ENCODE assay signal across 14 cellular contexts in the genomic region with DNA sequence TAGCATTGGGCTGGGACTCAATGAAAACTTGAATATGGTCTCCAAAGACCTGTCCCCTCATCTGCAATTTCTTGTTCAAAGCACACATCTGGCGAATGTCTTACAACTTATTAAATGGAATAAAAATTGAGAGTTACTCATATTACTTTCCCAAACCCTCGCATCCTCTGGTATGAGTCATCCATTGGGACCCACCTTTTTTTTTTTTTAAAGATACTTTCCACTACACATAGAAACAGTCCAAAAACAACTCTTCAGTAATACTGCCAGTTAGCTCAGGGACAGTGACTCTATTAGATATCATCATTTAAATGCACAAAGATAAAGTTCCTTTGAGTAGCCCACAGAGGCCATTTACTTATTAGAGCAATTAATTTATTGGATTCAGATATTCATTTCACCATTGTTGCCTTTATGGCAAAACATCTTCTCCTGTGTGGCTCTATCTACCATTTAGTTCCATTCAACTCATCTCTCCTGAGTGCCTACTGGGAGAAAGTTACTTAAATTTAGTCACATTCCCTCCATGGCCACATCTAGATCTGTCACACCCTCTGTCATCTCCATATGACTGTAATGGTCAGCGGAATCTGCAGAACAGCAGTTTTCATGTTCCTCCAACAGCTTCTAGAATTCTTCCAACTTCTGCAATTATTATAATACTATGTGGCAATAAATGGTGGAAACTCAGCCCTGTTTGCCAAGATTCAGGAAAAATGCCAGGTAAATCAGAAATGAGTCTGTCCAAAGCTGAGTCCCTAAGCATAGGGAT.
DNase-seq lines count a peak whose midpoint lies in the region; ATAC-seq and TF ChIP-seq lines count a peak whose summit lies in the region.
"Had no signal": no experiment of that assay in that cellular context is flagged by ENCODE, and none has a peak within 500 bp of the region (broad histone marks: within the 10 kb centered on the region; RNA-seq: fewer than 3 reads in every experiment).

No MANE protein-coding gene starts in this region.

- CTCF ChIA-PET in MCF 10A (lab: Yijun Ruan, JAX), result no interaction called here

- no peaks in the 10 kb centered on the region for H3K9me3 ChIP-seq in breast epithelium
- no peaks in the 10 kb centered on the region for H3K9me3 ChIP-seq in fibroblast of lung (ENCODE audit: control insufficient read depth, insufficient read depth, low read depth, low read length)
- H3K9me3 ChIP-seq in upper lobe of right lung, result no peaks in the 10 kb centered on the region
- H3K9me3 ChIP-seq: BLaER1 treated with 17β-estradiol and CSF1 and Interleukin-3, amounts not matched to agents 10 nM and 100 nM; thoracic aorta had no signal

- ATAC-seq in upper lobe of right lung, result peak; percentile 55

- H3K36me3 ChIP-seq in breast epithelium (no peaks in the 10 kb centered on the region), fibroblast of lung (ENCODE audit: control insufficient read depth, insufficient read depth, low read length) (no peaks in the 10 kb centered on the region), upper lobe of right lung (no peaks in the 10 kb centered on the region)
- H3K36me3 ChIP-seq: BLaER1 treated with 17β-estradiol and CSF1 and Interleukin-3, amounts not matched to agents 10 nM and 100 nM; thoracic aorta had no signal

- H3K27ac Mint-ChIP-seq in MCF 10A (ENCODE audit: low read depth, unreplicated experiment), result no peak overlapping the region
- peak overlapping the region; percentile 53 for H3K27ac Mint-ChIP-seq in T-helper 2 cell treated with Interferon-gamma antibody and Interleukin-4, amounts not matched to agents 5 μg/mL and 100 μg/mL, for 36 hours
- H3K27ac Mint-ChIP-seq: IgD-negative memory B cell had no signal

- no peak for TF ChIP-seq POLR2A in breast epithelium (IDR thresholded peaks at IDR 0.05)

- BruUV-seq in MCF 10A (replicated peaks; lab: Mats Ljungman, UMichigan), result no TSS peak

- H3K4me1 ChIP-seq in breast epithelium (no peaks in the 10 kb centered on the region), fibroblast of lung (ENCODE audit: control insufficient read depth, extremely low read depth, insufficient read depth, low read length) (no peaks in the 10 kb centered on the region), upper lobe of right lung (no peaks in the 10 kb centered on the region)

- H3K27me3 Mint-ChIP-seq in MCF 10A (ENCODE audit: insufficient read depth, unreplicated experiment), result no peaks in the 10 kb centered on the region
- H3K27me3 Mint-ChIP-seq in T-helper 2 cell treated with Interferon-gamma antibody and Interleukin-4, amounts not matched to agents 5 μg/mL and 100 μg/mL, for 36 hours (ENCODE audit: low read depth), result no peaks in the 10 kb centered on the region
- H3K27me3 Mint-ChIP-seq: IgD-negative memory B cell had no signal

- H3K27me3 ChIP-seq in breast epithelium (no peaks in the 10 kb centered on the region), fibroblast of lung (ENCODE audit: control insufficient read depth, insufficient read depth, low read length) (no peaks in the 10 kb centered on the region), upper lobe of right lung (no peaks in the 10 kb centered on the region)
- H3K27me3 ChIP-seq: BLaER1 treated with 17β-estradiol and CSF1 and Interleukin-3, amounts not matched to agents 10 nM and 100 nM had no signal

- TF ChIP-seq CTCF in MCF 10A (IDR thresholded peaks at IDR 0.05; ENCODE audit: unreplicated experiment), result no peak
- TF ChIP-seq CTCF in breast epithelium (IDR thresholded peaks at IDR 0.05), result no peak
- no peak for TF ChIP-seq CTCF in fibroblast of lung (conservative IDR thresholded peaks at IDR 0.05 in 1 of 2, IDR thresholded peaks at IDR 0.05 in 1 of 2; ENCODE audit: low read depth in 1 of 2, low read length in 2 of 2)
- no peak for TF ChIP-seq CTCF in upper lobe of right lung (IDR thresholded peaks at IDR 0.05)

- intact Hi-C loops in MCF 10A (cut with micrococcal nuclease) (no loop called here), breast epithelium (cut with DNase I; ENCODE audit: low total_unique reads) (no loop called here), upper lobe of right lung (cut with DNase I) (no loop called here)

- no peak overlapping the region for H3K9ac ChIP-seq in fibroblast of lung (ENCODE audit: insufficient read depth, low read length)
- H3K9ac ChIP-seq: BLaER1 treated with 17β-estradiol and CSF1 and Interleukin-3, amounts not matched to agents 10 nM and 100 nM had no signal

- DNase-seq in MCF 10A (ENCODE audit: unreplicated experiment) (peak; percentile 45), breast epithelium (ENCODE audit: low spot score in 2 of 2) (no peak), fibroblast of lung (ENCODE audit: low read depth in 2 of 2) (peak; percentile 60 to 72), upper lobe of right lung (no peak), A172 (ENCODE audit: low spot score) (no peak), EL (no peak)
- no peak for DNase-seq in T-helper 2 cell treated with Interferon-gamma antibody and Interleukin-4, amounts not matched to agents 5 μg/mL and 100 μg/mL, for 36 hours (ENCODE audit: low spot score)
- no peak for DNase-seq in stimulated activated CD4-positive, alpha-beta T cell treated with anti-CD3 and anti-CD28 coated beads, Interleukin-4, amount 100 ng/mL, for 24 hours
- DNase-seq: hippocampal formation, midbrain, NCI-H187 had no signal

- no peak overlapping the region for H3K4me3 ChIP-seq in breast epithelium
- H3K4me3 ChIP-seq in fibroblast of lung (replicated peaks in 1 of 4; ENCODE audit: control extremely low read depth in 1 of 4, insufficient read depth in 1 of 4, low read depth in 3 of 4, low read length in 4 of 4), result no peak overlapping the region
- no peak overlapping the region for H3K4me3 ChIP-seq in upper lobe of right lung
- H3K4me3 ChIP-seq: BLaER1 treated with 17β-estradiol and CSF1 and Interleukin-3, amounts not matched to agents 10 nM and 100 nM; thoracic aorta had no signal

- no peak overlapping the region for H3K4me2 ChIP-seq in fibroblast of lung (ENCODE audit: extremely low read depth, insufficient read depth, low read length)

- H3K9me3 Mint-ChIP-seq in MCF 10A (ENCODE audit: unreplicated experiment), result no peaks in the 10 kb centered on the region
- no peaks in the 10 kb centered on the region for H3K9me3 Mint-ChIP-seq in T-helper 2 cell treated with Interferon-gamma antibody and Interleukin-4, amounts not matched to agents 5 μg/mL and 100 μg/mL, for 36 hours
- H3K9me3 Mint-ChIP-seq: IgD-negative memory B cell had no signal

- H3K36me3 Mint-ChIP-seq in MCF 10A (ENCODE audit: insufficient read depth, unreplicated experiment), result no peaks in the 10 kb centered on the region
- H3K36me3 Mint-ChIP-seq in T-helper 2 cell treated with Interferon-gamma antibody and Interleukin-4, amounts not matched to agents 5 μg/mL and 100 μg/mL, for 36 hours (ENCODE audit: low read depth), result peaks cover 37% of the 10 kb centered on the region

- no peaks in the 10 kb centered on the region for H3K79me2 ChIP-seq in fibroblast of lung (ENCODE audit: control insufficient read depth, insufficient read depth, low read length)

- H3K4me1 Mint-ChIP-seq in MCF 10A (ENCODE audit: insufficient read depth, unreplicated experiment), result peaks cover 15% of the 10 kb centered on the region
- H3K4me1 Mint-ChIP-seq in T-helper 2 cell treated with Interferon-gamma antibody and Interleukin-4, amounts not matched to agents 5 μg/mL and 100 μg/mL, for 36 hours (ENCODE audit: low read depth), result peaks cover 61% of the 10 kb centered on the region

- no peak overlapping the region for H3K27ac ChIP-seq in breast epithelium
- no peak overlapping the region for H3K27ac ChIP-seq in fibroblast of lung (ENCODE audit: insufficient read depth, low read length)
- no peak overlapping the region for H3K27ac ChIP-seq in upper lobe of right lung
- H3K27ac ChIP-seq: thoracic aorta had no signal

- no peak overlapping the region for H3K4me3 Mint-ChIP-seq in MCF 10A (ENCODE audit: unreplicated experiment)
- no peak overlapping the region for H3K4me3 Mint-ChIP-seq in T-helper 2 cell treated with Interferon-gamma antibody and Interleukin-4, amounts not matched to agents 5 μg/mL and 100 μg/mL, for 36 hours

- no peak overlapping the region for H2AFZ ChIP-seq in fibroblast of lung (ENCODE audit: low read length)

- no peaks in the 10 kb centered on the region for H4K20me1 ChIP-seq in fibroblast of lung (ENCODE audit: control insufficient read depth, extremely low read depth, insufficient read depth, low read length)
- H4K20me1 ChIP-seq: BLaER1 treated with 17β-estradiol and CSF1 and Interleukin-3, amounts not matched to agents 10 nM and 100 nM had no signal

- POLR2A ChIA-PET in MCF 10A (lab: Yijun Ruan, JAX), result interaction anchor here (0.5 kb wide), 1 partner anchor 618 kb away, joined by 3 read pairs; no protein-coding TSS in a partner anchor

Comparison
In these comparisons a context has a peak if more than half of its experiments do, and no peak if none do; other contexts are left out.
1. DNase-seq: peak in MCF 10A (single experiment) and fibroblast of lung (2 of 2); none in breast epithelium (0 of 2), T-helper 2 cell treated with Interferon-gamma antibody and Interleukin-4, amounts not matched to agents 5 μg/mL and 100 μg/mL, for 36 hours (single experiment), upper lobe of right lung (single experiment), A172 (single experiment), stimulated activated CD4-positive, alpha-beta T cell treated with anti-CD3 and anti-CD28 coated beads, Interleukin-4, amount 100 ng/mL, for 24 hours (single experiment) and EL (single experiment).